In genomic region chr19:3627351-3627723, GRCh38 we compare ENCODE assay signal across 1 cellular context.
TF ChIP-seq lines count a peak whose summit lies in the region.

No MANE protein-coding gene starts in this region.

TF ChIP-seq in GM12878, 131 proteins besides CTCF, POLR2A, EP300 and RAD21:
- TF ChIP-seq IKZF2 (IDR thresholded peaks at IDR 0.05), result no peak
- TF ChIP-seq SMAD1 (IDR thresholded peaks at IDR 0.05; ENCODE audit: low read depth, partially characterized antibody), result no peak
- no peak for TF ChIP-seq RCOR1 (conservative IDR thresholded peaks at IDR 0.05; ENCODE audit: low read depth, low read length)
- peak; percentile 28; the same call in 1 of the 2 replicates for TF ChIP-seq NKRF (conservative IDR thresholded peaks at IDR 0.05)
- TF ChIP-seq ZBTB40 (IDR thresholded peaks at IDR 0.05; ENCODE audit: borderline replicate concordance), result no peak
- TF ChIP-seq CBX3 (IDR thresholded peaks at IDR 0.05; ENCODE audit: borderline replicate concordance, low read depth), result no peak
- no peak for TF ChIP-seq EGR1 (IDR thresholded peaks at IDR 0.05; ENCODE audit: borderline replicate concordance in 1 of 2, low read depth in 2 of 2, low read length in 2 of 2)
- TF ChIP-seq USF1 (IDR thresholded peaks at IDR 0.05; ENCODE audit: borderline replicate concordance, extremely low read length, insufficient read depth, low read depth, low read length), result no peak
- peak; percentile 94 for TF ChIP-seq SMARCA5 (IDR thresholded peaks at IDR 0.05)
- TF ChIP-seq GATAD2B (conservative IDR thresholded peaks at IDR 0.05; ENCODE audit: low read depth), result no peak
- peak; percentile 92 for TF ChIP-seq ZNF217 (IDR thresholded peaks at IDR 0.05)
- TF ChIP-seq DPF2 (IDR thresholded peaks at IDR 0.05), result peak; percentile 7; the same call in 1 of the 2 replicates
- TF ChIP-seq ZNF274 (IDR thresholded peaks at IDR 0.05; ENCODE audit: insufficient read depth, insufficient read length), result no peak
- no peak for TF ChIP-seq GABPA (IDR thresholded peaks at IDR 0.05; ENCODE audit: low read depth)
- no peak for TF ChIP-seq NR2C1 (IDR thresholded peaks at IDR 0.05)
